Comparison of ENCODE assay signal across 22 cellular contexts in genomic region chr2:118657451-118657850, GRCh38.
"Had no signal": no experiment of that assay in that cellular context is flagged by ENCODE, and none has a peak within 500 bp of the region (broad histone marks: within the 10 kb centered on the region; RNA-seq: fewer than 3 reads in every experiment).

No MANE protein-coding gene starts in this region.

- H3K4me3 ChIP-seq: coronary artery, esophagus squamous epithelium, lower lobe of right lung, ovary, psoas muscle, skin epidermis, stomach, thyroid gland, vagina had no signal

- ATAC-seq: left ventricle myocardium superior, lower lobe of right lung, natural killer cell, psoas muscle, right cardiac atrium had no signal

- H3K4me1 ChIP-seq: esophagus squamous epithelium, lower lobe of right lung, psoas muscle, stomach, thyroid gland, vagina had no signal

- H3K9me3 ChIP-seq: esophagus squamous epithelium, lower lobe of right lung, ovary, psoas muscle, thyroid gland, vagina had no signal

- H3K27me3 ChIP-seq: esophagus squamous epithelium, ovary, stomach, thyroid gland, vagina had no signal

- H3K36me3 ChIP-seq: esophagus squamous epithelium, lower lobe of right lung, ovary, stomach, thyroid gland, vagina had no signal

- DNase-seq: dermis blood vessel endothelial cell; effector memory CD4-positive, alpha-beta T cell; esophagus squamous epithelium; head of caudate nucleus; left ventricle myocardium superior; lower lobe of right lung; natural killer cell; occipital lobe; ovary; posterior cingulate gyrus; psoas muscle; right cardiac atrium; stimulated activated CD4-positive, alpha-beta T cell treated with anti-CD3 and anti-CD28 coated beads, Interleukin-1b, Interleukin-23, amount 100 ng/mL, for 48 hours; stimulated activated CD4-positive, alpha-beta T cell treated with anti-CD3 and anti-CD28 coated beads, Interleukin-4, amount 100 ng/mL, for 1 hour; stimulated activated CD8-positive, alpha-beta memory T cell treated with anti-CD3 and anti-CD28 coated beads, Interleukin-4, amount 100 ng/mL, for 48 hours; stimulated activated naive CD4-positive, alpha-beta T cell; stomach; thyroid gland; trophoblast cell had no signal
